8 cellular contexts compared by ENCODE assay signal in the genomic region with DNA sequence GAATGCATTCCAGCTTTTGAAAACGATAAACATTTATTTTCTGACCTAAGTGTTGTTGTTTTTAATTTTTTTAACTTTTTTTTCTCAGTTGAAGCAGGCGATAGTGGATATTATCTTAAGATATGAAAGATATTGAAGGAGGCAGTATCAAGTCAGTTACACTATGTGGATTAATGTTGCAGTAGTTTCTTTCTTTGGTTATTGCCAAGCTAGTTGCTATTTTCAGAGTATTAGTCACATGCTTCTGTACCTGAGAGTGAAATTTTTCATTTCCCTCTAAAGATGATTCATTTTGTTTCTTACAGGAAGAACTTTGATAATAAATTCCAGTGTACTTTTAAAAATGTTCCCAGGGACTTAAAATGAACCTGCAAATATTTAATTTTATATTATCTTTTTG.
DNase-seq lines count a peak whose midpoint lies in the region; ATAC-seq and TF ChIP-seq lines count a peak whose summit lies in the region.

No MANE protein-coding gene starts in this region.

- no peak overlapping the region for H3K4me3 ChIP-seq in ovary
- no peak overlapping the region for H3K4me3 ChIP-seq in heart left ventricle

- no peak for TF ChIP-seq EP300 in ovary (IDR thresholded peaks at IDR 0.05)

- no peak for TF ChIP-seq CTCF in foreskin keratinocyte (conservative IDR thresholded peaks at IDR 0.05)
- no peak for TF ChIP-seq CTCF in ovary (IDR thresholded peaks at IDR 0.05)
- TF ChIP-seq CTCF in heart left ventricle (IDR thresholded peaks at IDR 0.05), result no peak

- 6 to 7% (median 7%) methylated on average over 2 of the region's 2 CpGs for WGBS in ovary, 3 donors
- 32 to 45% (median 41%) methylated on average over 2 of the region's 2 CpGs for WGBS in heart left ventricle, 4 donors

- peak; percentile 66 for ATAC-seq in GM18511 (IDR thresholded peaks at IDR 0.05; ENCODE audit: unreplicated experiment)
- peak; percentile 62 for ATAC-seq in GM21723 (IDR thresholded peaks at IDR 0.05; ENCODE audit: unreplicated experiment)
- ATAC-seq in HG03460 (IDR thresholded peaks at IDR 0.05; ENCODE audit: unreplicated experiment), result peak; percentile 59
- peak; percentile 87 for ATAC-seq in foreskin keratinocyte
- ATAC-seq in heart left ventricle, result no peak

- peaks cover 6% of the 10 kb centered on the region for H3K4me1 ChIP-seq in foreskin keratinocyte
- H3K4me1 ChIP-seq in ovary (ENCODE audit: insufficient read depth), result no peaks in the 10 kb centered on the region
- H3K4me1 ChIP-seq in heart left ventricle, result no peaks in the 10 kb centered on the region

- no peak for TF ChIP-seq POLR2A in ovary (IDR thresholded peaks at IDR 0.05)
- no peak for TF ChIP-seq POLR2A in heart left ventricle (IDR thresholded peaks at IDR 0.05)

- H3K27me3 ChIP-seq in foreskin keratinocyte (no peaks in the 10 kb centered on the region), ovary (no peaks in the 10 kb centered on the region), heart left ventricle (no peaks in the 10 kb centered on the region)

- H3K36me3 ChIP-seq in ovary (no peaks in the 10 kb centered on the region), heart left ventricle (no peaks in the 10 kb centered on the region)

- DNase-seq in foreskin keratinocyte (peak; percentile 46 to 68), ovary (no peak), NCI-H446 (lab: John Stamatoyannopoulos, UW) (no peak), heart left ventricle (no peak)
- DNase-seq in stimulated activated CD4-positive, alpha-beta T cell treated with anti-CD3 and anti-CD28 coated beads, Interleukin-12 subunit alpha, Interleukin-12 subunit beta, amount 100 ng/mL, for 4 hours, result no peak

- intact Hi-C loops in ovary (cut with DNase I), result no loop called here
- intact Hi-C loops in heart left ventricle (cut with DNase I), result no loop called here

- peak overlapping the region; percentile 63 for H3K27ac ChIP-seq in foreskin keratinocyte
- H3K27ac ChIP-seq in ovary, result no peak overlapping the region
- no peak overlapping the region for H3K27ac ChIP-seq in heart left ventricle

- no peaks in the 10 kb centered on the region for H3K9me3 ChIP-seq in ovary
- no peaks in the 10 kb centered on the region for H3K9me3 ChIP-seq in heart left ventricle

Comparison
In these comparisons a context has a peak if more than half of its experiments do, and no peak if none do; other contexts are left out.
1. ATAC-seq: peak in GM18511 (single experiment), GM21723 (single experiment), HG03460 (single experiment) and foreskin keratinocyte (single experiment); none in heart left ventricle (0 of 4).
2. DNase-seq: peak in foreskin keratinocyte (2 of 2); none in stimulated activated CD4-positive, alpha-beta T cell treated with anti-CD3 and anti-CD28 coated beads, Interleukin-12 subunit alpha, Interleukin-12 subunit beta, amount 100 ng/mL, for 4 hours (single experiment), ovary (0 of 5), NCI-H446 (0 of 2) and heart left ventricle (0 of 5).